Comparison of ENCODE assay signal across 8 cellular contexts in the genomic region with DNA sequence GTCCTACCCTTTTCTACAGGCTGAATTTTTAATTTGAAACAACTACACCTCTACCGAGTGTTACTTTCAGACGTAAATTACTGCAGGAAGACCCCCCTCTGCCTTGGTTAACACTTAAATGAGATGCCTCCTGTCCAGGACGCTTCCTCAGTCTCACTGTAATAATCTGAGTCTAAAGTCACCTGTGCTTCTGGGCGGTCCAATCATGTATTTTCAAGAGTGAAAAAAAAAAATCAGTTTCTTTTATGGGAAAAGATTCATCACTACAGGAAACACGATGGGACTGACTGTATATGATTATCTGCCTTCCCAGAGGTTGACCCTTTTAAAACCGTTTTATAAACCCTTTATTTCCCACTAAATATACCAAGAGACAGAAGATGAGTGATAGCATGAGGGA. TPM values are rescaled to one million over a fixed set of nuclear protein-coding genes. Genes with fewer than 3 reads are reported as not detected.
DNase-seq lines count a peak whose midpoint lies in the region; ATAC-seq and TF ChIP-seq lines count a peak whose summit lies in the region.

No MANE protein-coding gene starts in this region.

- in situ Hi-C loops in astrocyte of the spinal cord (cut with HindIII; ENCODE audit: low sequenced_read_pairs) = no loop called here

- no peaks in the 10 kb centered on the region for H3K9me3 ChIP-seq in liver (ENCODE audit: control insufficient read depth in 4 of 4, low read length in 3 of 4)
- H3K9me3 ChIP-seq in tibial nerve = no peaks in the 10 kb centered on the region

- ATAC-seq in HG03135 (IDR thresholded peaks at IDR 0.05; ENCODE audit: unreplicated experiment) = no peak

- H3K4me1 ChIP-seq in liver (ENCODE audit: control insufficient read depth in 4 of 4, insufficient read depth in 4 of 4, low read length in 3 of 4) (peaks cover 0 to 34% (median 11%) of the 10 kb centered on the region in 4 donors), tibial nerve (peaks cover 0 to 22% (median 5%) of the 10 kb centered on the region in 4 donors)

- TF ChIP-seq POLR2A in tibial nerve (IDR thresholded peaks at IDR 0.05) = no peak

- H3K27me3 Mint-ChIP-seq in activated naive CD4-positive, alpha-beta T cell treated with anti-CD3 and anti-CD28 coated beads, Interleukin-2, amount 10 ng/mL, durations not matched to agents 7 days and 5 days = peaks cover 42% of the 10 kb centered on the region

- H3K36me3 Mint-ChIP-seq in activated naive CD4-positive, alpha-beta T cell treated with anti-CD3 and anti-CD28 coated beads, Interleukin-2, amount 10 ng/mL, durations not matched to agents 7 days and 5 days = peaks cover 2% of the 10 kb centered on the region

- peak overlapping the region; percentile 92 to 97 for H3K27ac ChIP-seq in liver (ENCODE audit: low read depth in 1 of 2, low read length in 2 of 2)
- peak overlapping the region in 2 of 4 donors; percentile 66 to 81 for H3K27ac ChIP-seq in tibial nerve

- H3K4me3 ChIP-seq in astrocyte of the spinal cord (ENCODE audit: low read depth, low read length) (peak overlapping the region; percentile 70), liver (ENCODE audit: low read depth in 1 of 3, low read length in 3 of 3) (peak overlapping the region; percentile 74 to 97 (median 94)), tibial nerve (peak overlapping the region; percentile 25 to 56 (median 50))

- CTCF ChIA-PET in activated naive CD4-positive, alpha-beta T cell treated with anti-CD3 and anti-CD28 coated beads, Interleukin-2, amount 10 ng/mL, durations not matched to agents 7 days and 5 days (lab: Charles Lee) = interaction anchor here (0.8 kb wide), 1 partner anchor 91 kb away, joined by 4 read pairs; no protein-coding TSS in a partner anchor

- H3K4me1 Mint-ChIP-seq in activated naive CD4-positive, alpha-beta T cell treated with anti-CD3 and anti-CD28 coated beads, Interleukin-2, amount 10 ng/mL, durations not matched to agents 7 days and 5 days = peaks cover 34% of the 10 kb centered on the region

- H3K27ac Mint-ChIP-seq in activated naive CD4-positive, alpha-beta T cell treated with anti-CD3 and anti-CD28 coated beads, Interleukin-2, amount 10 ng/mL, durations not matched to agents 7 days and 5 days = no peak overlapping the region

- H3K9ac ChIP-seq in liver (ENCODE audit: low read depth in 1 of 2, low read length in 2 of 2) = peak overlapping the region; percentile 98 to 99

- TF ChIP-seq RAD21 in liver (IDR thresholded peaks at IDR 0.05) = no peak

- no peak for TF ChIP-seq EP300 in tibial nerve (IDR thresholded peaks at IDR 0.05)

- no peak for TF ChIP-seq CTCF in astrocyte of the spinal cord (IDR thresholded peaks at IDR 0.05; ENCODE audit: low read depth, low read length)
- no peak for TF ChIP-seq CTCF in liver (IDR thresholded peaks at IDR 0.05; ENCODE audit: low read depth, low read length, missing input control)
- TF ChIP-seq CTCF in tibial nerve (IDR thresholded peaks at IDR 0.05) = no peak

- H3K27me3 ChIP-seq in liver (ENCODE audit: control insufficient read depth in 4 of 4, insufficient read depth in 4 of 4, low read length in 3 of 4) (no peaks in the 10 kb centered on the region), tibial nerve (peaks cover 0 to 16% of the 10 kb centered on the region in 2 donors)

- WGBS in liver = 9% methylated on average over 6 of the region's 6 CpGs
- 35 to 41% methylated on average over 6 of the region's 6 CpGs for WGBS in tibial nerve, 2 donors

- H3K4me3 Mint-ChIP-seq in activated naive CD4-positive, alpha-beta T cell treated with anti-CD3 and anti-CD28 coated beads, Interleukin-2, amount 10 ng/mL, durations not matched to agents 7 days and 5 days = peak overlapping the region; percentile 84

- H3K36me3 ChIP-seq in liver (ENCODE audit: control insufficient read depth in 4 of 4, insufficient read depth in 3 of 4, low read depth in 1 of 4, low read length in 3 of 4) (no peaks in the 10 kb centered on the region), tibial nerve (no peaks in the 10 kb centered on the region)

- no peaks in the 10 kb centered on the region for H3K9me3 Mint-ChIP-seq in activated naive CD4-positive, alpha-beta T cell treated with anti-CD3 and anti-CD28 coated beads, Interleukin-2, amount 10 ng/mL, durations not matched to agents 7 days and 5 days

- no peak for DNase-seq in activated naive CD4-positive, alpha-beta T cell treated with anti-CD3 and anti-CD28 coated beads, Interleukin-2, amount 10 ng/mL, durations not matched to agents 7 days and 5 days
- no peak for DNase-seq in activated naive CD4-positive, alpha-beta T cell (lab: John Stamatoyannopoulos, UW)
- no peak for DNase-seq in astrocyte of the spinal cord (ENCODE audit: low read depth, low spot score)
- DNase-seq in tibial nerve (ENCODE audit: low spot score in 2 of 2) = no peak
- DNase-seq in NCI-H2107 (lab: John Stamatoyannopoulos, UW) = no peak
- no peak for DNase-seq in COLO829 (ENCODE audit: low spot score)

TF ChIP-seq in liver, 16 proteins besides CTCF, POLR2A, EP300 and RAD21:
- TF ChIP-seq TAF1 (conservative IDR thresholded peaks at IDR 0.05) (no peak), HNF4G (IDR thresholded peaks at IDR 0.05) (no peak), GABPA (IDR thresholded peaks at IDR 0.05 in 1 of 2, conservative IDR thresholded peaks at IDR 0.05 in 1 of 2) (no peak), YY1 (IDR thresholded peaks at IDR 0.05) (no peak), SP1 (IDR thresholded peaks at IDR 0.05) (no peak), FOXA1 (IDR thresholded peaks at IDR 0.05) (no peak), JUND (IDR thresholded peaks at IDR 0.05) (no peak), RXRA (IDR thresholded peaks at IDR 0.05) (no peak), NR2F2 (IDR thresholded peaks at IDR 0.05) (no peak), ATF3 (IDR thresholded peaks at IDR 0.05) (no peak), HNF4A (conservative IDR thresholded peaks at IDR 0.05) (no peak), FOXA2 (IDR thresholded peaks at IDR 0.05) (no peak), EGR1 (IDR thresholded peaks at IDR 0.05; ENCODE audit: low read depth in 2 of 2) (no peak)
- TF ChIP-seq, protein P1, sequence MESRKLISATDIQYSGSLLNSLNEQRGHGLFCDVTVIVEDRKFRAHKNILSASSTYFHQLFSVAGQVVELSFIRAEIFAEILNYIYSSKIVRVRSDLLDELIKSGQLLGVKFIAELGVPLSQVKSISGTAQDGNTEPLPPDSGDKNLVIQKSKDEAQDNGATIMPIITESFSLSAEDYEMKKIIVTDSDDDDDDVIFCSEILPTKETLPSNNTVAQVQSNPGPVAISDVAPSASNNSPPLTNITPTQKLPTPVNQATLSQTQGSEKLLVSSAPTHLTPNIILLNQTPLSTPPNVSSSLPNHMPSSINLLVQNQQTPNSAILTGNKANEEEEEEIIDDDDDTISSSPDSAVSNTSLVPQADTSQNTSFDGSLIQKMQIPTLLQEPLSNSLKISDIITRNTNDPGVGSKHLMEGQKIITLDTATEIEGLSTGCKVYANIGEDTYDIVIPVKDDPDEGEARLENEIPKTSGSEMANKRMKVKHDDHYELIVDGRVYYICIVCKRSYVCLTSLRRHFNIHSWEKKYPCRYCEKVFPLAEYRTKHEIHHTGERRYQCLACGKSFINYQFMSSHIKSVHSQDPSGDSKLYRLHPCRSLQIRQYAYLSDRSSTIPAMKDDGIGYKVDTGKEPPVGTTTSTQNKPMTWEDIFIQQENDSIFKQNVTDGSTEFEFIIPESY (IDR thresholded peaks at IDR 0.05) = no peak

RNA-seq across cellular contexts. Expression of gene RBM47, which starts 0.8 kb away (rescaled TPM):
- total RNA-seq in liver (10 to 100 TPM; 24.7 to 81.2 TPM), tibial nerve (10 to 100 TPM; 22.8 to 93.9 (median 41.0) TPM)
- polyA plus RNA-seq in liver = 10 to 100 TPM; 16.5 to 24.8 TPM
